ENCODE assay signal across 8 cellular contexts in genomic region chr10:136465-136762, GRCh38. TPM values are rescaled to one million over a fixed set of nuclear protein-coding genes. Genes with fewer than 3 reads are reported as not detected.
A peak's percentile ranks its signal among the peaks of the same experiment; 100 is the strongest.
DNase-seq lines count a peak whose midpoint lies in the region; ATAC-seq, FAIRE-seq and TF ChIP-seq lines count a peak whose summit lies in the region.

No MANE protein-coding gene starts in this region.

- H3K4me3 Mint-ChIP-seq in activated CD8-positive, alpha-beta T cell treated with anti-CD3 and anti-CD28 coated beads for 36 hours = peak overlapping the region; percentile 87
- H3K4me3 Mint-ChIP-seq in stimulated activated naive B cell treated with anti-CD40 and anti-IgM and Interleukin-4, amounts not matched to agents 10 μg/mL and 1 μg/mL and 100 μg/mL, for 72 hours = peak overlapping the region; percentile 80 to 87

- peak overlapping the region; percentile 93 for H3K27ac Mint-ChIP-seq in activated CD8-positive, alpha-beta T cell treated with anti-CD3 and anti-CD28 coated beads for 36 hours
- H3K27ac Mint-ChIP-seq in stimulated activated naive B cell treated with anti-CD40 and anti-IgM and Interleukin-4, amounts not matched to agents 10 μg/mL and 1 μg/mL and 100 μg/mL, for 72 hours = peak overlapping the region; percentile 83

- peak overlapping the region; percentile 62 for H2AFZ ChIP-seq in DND-41 (ENCODE audit: low read depth, low read length)

- POLR2A ChIA-PET in activated CD8-positive, alpha-beta T cell treated with anti-CD3 and anti-CD28 coated beads for 36 hours (lab: Charles Lee) = interaction anchor here (0.6 to 1.8 kb wide), 7 partner anchors 8 to 851 kb away, joined by 3 to 7 read pairs (median 4); no protein-coding TSS in a partner anchor

- intact Hi-C loops in activated CD8-positive, alpha-beta T cell treated with anti-CD3 and anti-CD28 coated beads for 36 hours (cut with micrococcal nuclease) = no loop called here

- H3K9ac ChIP-seq in DND-41 (ENCODE audit: low read depth, low read length) = peak overlapping the region; percentile 96

- DNase-seq in DND-41 (no peak), GM12892 (ENCODE audit: insufficient read length) (no peak), foreskin melanocyte (no peak), NCI-H2081 treated with DMSO at 0.1 percent for 48 hours (lab: John Stamatoyannopoulos, UW) (no peak)
- DNase-seq in activated CD8-positive, alpha-beta T cell treated with anti-CD3 and anti-CD28 coated beads for 36 hours = no peak
- no peak for DNase-seq in stimulated activated naive B cell treated with anti-CD40 and anti-IgM and Interleukin-4, amounts not matched to agents 10 μg/mL and 1 μg/mL and 100 μg/mL, for 72 hours

- H3K4me2 ChIP-seq in DND-41 (ENCODE audit: insufficient read depth, low read length) = peak overlapping the region; percentile 72

- H3K4me1 ChIP-seq in DND-41 (ENCODE audit: insufficient read depth, low read length) = peaks cover 39% of the 10 kb centered on the region

- peak; percentile 63 for ATAC-seq in DND-41 (ENCODE audit: insufficient read depth, low read depth)
- ATAC-seq in HG02763 (IDR thresholded peaks at IDR 0.05; ENCODE audit: unreplicated experiment) = peak; percentile 4
- peak; percentile 38 for ATAC-seq in activated CD8-positive, alpha-beta T cell treated with anti-CD3 and anti-CD28 coated beads for 36 hours
- ATAC-seq in stimulated activated naive B cell treated with anti-CD40 and anti-IgM and Interleukin-4, amounts not matched to agents 10 μg/mL and 1 μg/mL and 100 μg/mL, for 72 hours (replicated peaks) = peak in 1 of 2 donors; percentile 39

- H3K9me3 Mint-ChIP-seq in activated CD8-positive, alpha-beta T cell treated with anti-CD3 and anti-CD28 coated beads for 36 hours = no peaks in the 10 kb centered on the region
- no peaks in the 10 kb centered on the region for H3K9me3 Mint-ChIP-seq in stimulated activated naive B cell treated with anti-CD40 and anti-IgM and Interleukin-4, amounts not matched to agents 10 μg/mL and 1 μg/mL and 100 μg/mL, for 72 hours

- H3K36me3 ChIP-seq in DND-41 (ENCODE audit: insufficient read depth, low read length) = peaks cover 2% of the 10 kb centered on the region; the same call in 1 of the 2 replicates

- H3K4me3 ChIP-seq in DND-41 (ENCODE audit: low read depth in 1 of 2, low read length in 2 of 2) (peak overlapping the region; percentile 43 to 71; a peak in 3 of 4 replicates), iPS-11a (ENCODE audit: low read depth, low read length) (peak overlapping the region; percentile 69)

- TF ChIP-seq POLR2A in GM12892 (IDR thresholded peaks at IDR 0.05; ENCODE audit: low read depth, low read length) = no peak

- no peaks in the 10 kb centered on the region for H3K9me3 ChIP-seq in DND-41 (ENCODE audit: insufficient read depth, low read length, severe bottlenecking)

- H3K27me3 Mint-ChIP-seq in activated CD8-positive, alpha-beta T cell treated with anti-CD3 and anti-CD28 coated beads for 36 hours = no peaks in the 10 kb centered on the region
- H3K27me3 Mint-ChIP-seq in stimulated activated naive B cell treated with anti-CD40 and anti-IgM and Interleukin-4, amounts not matched to agents 10 μg/mL and 1 μg/mL and 100 μg/mL, for 72 hours = peaks cover 0 to 9% of the 10 kb centered on the region in 2 donors

- FAIRE-seq in GM12892 (lab: Jason Lieb, UNC) = no peak

- CTCF ChIA-PET in activated CD8-positive, alpha-beta T cell treated with anti-CD3 and anti-CD28 coated beads for 36 hours (lab: Charles Lee) = interaction anchor here (0.6 to 1.9 kb wide), 3 partner anchors 15 to 94 kb away, joined by 3 to 6 read pairs (median 4); no protein-coding TSS in a partner anchor

- H3K27ac ChIP-seq in DND-41 (ENCODE audit: low read length) = peak overlapping the region; percentile 49

- H3K27me3 ChIP-seq in DND-41 (ENCODE audit: insufficient read depth, low read length, poor library complexity) = no peaks in the 10 kb centered on the region

- H3K79me2 ChIP-seq in DND-41 (ENCODE audit: insufficient read depth, low read length) = peaks cover 75% of the 10 kb centered on the region

- no peak for TF ChIP-seq CTCF in DND-41 (IDR thresholded peaks at IDR 0.05; ENCODE audit: borderline replicate concordance, extremely low read depth, low read length, poor library complexity, severe bottlenecking)
- no peak for TF ChIP-seq CTCF in activated CD8-positive, alpha-beta T cell treated with anti-CD3 and anti-CD28 coated beads for 36 hours (IDR thresholded peaks at IDR 0.05)

- H4K20me1 ChIP-seq in DND-41 (ENCODE audit: insufficient read depth, low read length) = peaks cover 28% of the 10 kb centered on the region

- H3K36me3 Mint-ChIP-seq in activated CD8-positive, alpha-beta T cell treated with anti-CD3 and anti-CD28 coated beads for 36 hours (ENCODE audit: low read depth) = no peaks in the 10 kb centered on the region
- H3K36me3 Mint-ChIP-seq in stimulated activated naive B cell treated with anti-CD40 and anti-IgM and Interleukin-4, amounts not matched to agents 10 μg/mL and 1 μg/mL and 100 μg/mL, for 72 hours = no peaks in the 10 kb centered on the region

- H3K4me1 Mint-ChIP-seq in activated CD8-positive, alpha-beta T cell treated with anti-CD3 and anti-CD28 coated beads for 36 hours (ENCODE audit: low read depth) = peaks cover 46% of the 10 kb centered on the region
- H3K4me1 Mint-ChIP-seq in stimulated activated naive B cell treated with anti-CD40 and anti-IgM and Interleukin-4, amounts not matched to agents 10 μg/mL and 1 μg/mL and 100 μg/mL, for 72 hours = peaks cover 12 to 38% of the 10 kb centered on the region in 2 donors

RNA-seq across cellular contexts. Expression of gene ZMYND11, which starts 1.2 kb away (rescaled TPM):
- total RNA-seq in activated CD8-positive, alpha-beta T cell treated with anti-CD3 and anti-CD28 coated beads for 36 hours = 10 to 100 TPM; 14.9 to 16.8 TPM
- polyA plus RNA-seq in GM12892 (2012; ENCODE audit: missing spikeins) = 8.2 TPM
